In the genomic region with DNA sequence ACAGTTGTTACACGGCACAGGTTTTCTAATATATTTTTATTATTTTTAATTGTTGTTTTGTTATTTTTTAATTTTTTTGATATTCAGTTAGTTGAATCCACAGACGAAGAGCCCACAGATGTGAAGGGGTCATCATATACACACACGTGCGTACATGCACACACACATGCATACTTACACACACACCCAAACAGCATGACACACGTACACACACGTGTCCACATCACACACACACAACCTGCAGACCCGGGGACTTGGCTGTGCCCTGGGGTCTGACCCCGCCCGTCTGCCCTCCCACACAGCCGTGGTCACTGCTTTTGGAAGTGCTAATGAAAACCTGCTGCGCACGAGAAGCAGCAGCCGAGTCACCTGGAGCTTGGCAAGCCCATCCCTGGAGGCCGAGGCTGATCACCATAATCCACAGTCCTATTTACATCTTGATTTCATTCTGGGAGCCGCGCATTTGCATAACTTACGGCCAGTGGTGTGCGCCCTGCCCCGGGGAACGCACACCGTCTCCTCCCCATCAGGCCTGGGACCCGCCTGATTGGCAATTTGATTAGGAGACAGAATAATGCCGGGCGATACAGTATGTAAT, we compare ENCODE assay signal across 20 cellular contexts.
A peak's percentile ranks its signal among the peaks of the same experiment; 100 is the strongest.
DNase-seq lines count a peak whose midpoint lies in the region; ATAC-seq, FAIRE-seq and TF ChIP-seq lines count a peak whose summit lies in the region.
"Had no signal": no experiment of that assay in that cellular context is flagged by ENCODE, and none has a peak within 500 bp of the region (broad histone marks: within the 10 kb centered on the region; RNA-seq: fewer than 3 reads in every experiment).

No MANE protein-coding gene starts in this region.

- CTCF ChIA-PET in HepG2 (lab: Yijun Ruan, JAX; ENCODE audit: low intra/inter-chr PET ratio, low total read pairs) = no interaction called here

- in situ Hi-C loops in HepG2 (cut with HindIII; ENCODE audit: extremely low pct_ligation_motif_present, low pct_unique_long_range_greater_than_20kb) = no loop called here

- no peaks in the 10 kb centered on the region for H3K4me1 Mint-ChIP-seq in activated T-cell treated with anti-CD3 and anti-CD28 coated beads, Interleukin-2, amount 50 U/mL, for 24 hours (ENCODE audit: low read depth)

- H3K4me2 ChIP-seq in HepG2 (ENCODE audit: low read depth, low read length) = no peak overlapping the region
- H3K4me2 ChIP-seq: A549, SK-N-SH had no signal

- H3K9me3 ChIP-seq in HepG2 (ENCODE audit: low read length) (no peaks in the 10 kb centered on the region), right lobe of liver (no peaks in the 10 kb centered on the region)
- H3K9me3 ChIP-seq: A549, BE2C, SK-N-SH had no signal

- POLR2A ChIA-PET in HepG2 (lab: Yijun Ruan, JAX) = no interaction called here

- no peaks in the 10 kb centered on the region for H3K9me3 Mint-ChIP-seq in activated T-cell treated with anti-CD3 and anti-CD28 coated beads, Interleukin-2, amount 50 U/mL, for 24 hours

- H3K4me3 Mint-ChIP-seq in activated T-cell treated with anti-CD3 and anti-CD28 coated beads, Interleukin-2, amount 50 U/mL, for 24 hours = no peak overlapping the region

- TF ChIP-seq EP300 in HepG2 (IDR thresholded peaks at IDR 0.05; ENCODE audit: low read depth in 2 of 2, low read length in 2 of 2) (no peak), HepG2 (CRISPR knock-in tag; IDR thresholded peaks at IDR 0.05; ENCODE audit: borderline replicate concordance) (no peak)

- peaks cover 8 to 69% of the 10 kb centered on the region in 2 experiments for H3K27me3 ChIP-seq in HepG2 (ENCODE audit: control insufficient read depth in 1 of 2, insufficient read depth in 2 of 2, low read length in 2 of 2)
- no peaks in the 10 kb centered on the region for H3K27me3 ChIP-seq in right lobe of liver

- TF ChIP-seq RAD21 in HepG2 (CRISPR knock-in tag; IDR thresholded peaks at IDR 0.05) = no peak

- H3K9ac ChIP-seq in HepG2 (ENCODE audit: insufficient read depth, low read depth, low read length) = no peak overlapping the region
- H3K9ac ChIP-seq: SK-N-SH had no signal

- H2AFZ ChIP-seq in HepG2 (ENCODE audit: low read length) = no peak overlapping the region

- H3K27me3 Mint-ChIP-seq in activated T-cell treated with anti-CD3 and anti-CD28 coated beads, Interleukin-2, amount 50 U/mL, for 24 hours = peaks cover 6% of the 10 kb centered on the region

- no peaks in the 10 kb centered on the region for H3K79me2 ChIP-seq in HepG2 (ENCODE audit: insufficient read depth, low read length)

- DNase-seq in HepG2 (ENCODE audit: low spot score) = no peak
- no peak for DNase-seq in right lobe of liver
- peak; percentile 80 for DNase-seq in NCI-H526 treated with DMSO at 0.1 percent for 48 hours (lab: John Stamatoyannopoulos, UW)
- peak; percentile 74 for DNase-seq in mesenteric fat pad (ENCODE audit: low spot score)
- DNase-seq in activated T-cell treated with anti-CD3 and anti-CD28 coated beads, Interleukin-2, amount 50 U/mL, for 24 hours = no peak
- DNase-seq in NCI-H1417 (lab: John Stamatoyannopoulos, UW) = no peak
- DNase-seq in DMS79 treated with DMSO at 0.1 percent for 48 hours (lab: John Stamatoyannopoulos, UW) = no peak
- DNase-seq: BE2C; DMS79; GOT3; Kasumi-1; NCI-H1417 treated with DMSO at 0.1 percent for 48 hours; NCI-H187; NCI-H446 treated with DMSO at 0.1 percent for 48 hours; NK-92 treated with Interleukin-12 subunit alpha and Interleukin-12 subunit beta, amount 100 ng/mL, for 24 hours; SIG-M5; SK-N-SH had no signal

- H4K20me1 ChIP-seq in HepG2 (ENCODE audit: insufficient read depth, low read length) = 0 out of 2 replicates have a peak, but pooled peaks cover 3% of the 10 kb centered on the region

- TF ChIP-seq POLR2A in HepG2 (IDR thresholded peaks at IDR 0.05; ENCODE audit: insufficient read depth in 1 of 2, low read depth in 2 of 2, low read length in 2 of 2) (no peak), right lobe of liver (IDR thresholded peaks at IDR 0.05) (no peak)

- H3K4me1 ChIP-seq in HepG2 (ENCODE audit: insufficient read depth, low read length) = no peaks in the 10 kb centered on the region
- H3K4me1 ChIP-seq in right lobe of liver = no peaks in the 10 kb centered on the region
- H3K4me1 ChIP-seq: BE2C had no signal

- TF ChIP-seq CTCF in HepG2 (CRISPR knock-in tag; IDR thresholded peaks at IDR 0.05) = no peak
- no peak for TF ChIP-seq CTCF in right lobe of liver (IDR thresholded peaks at IDR 0.05)

- H3K4me3 ChIP-seq in HepG2 (replicated peaks in 1 of 3; ENCODE audit: insufficient read depth in 1 of 3, low read depth in 2 of 3, low read length in 3 of 3) = no peak overlapping the region
- H3K4me3 ChIP-seq in right lobe of liver = no peak overlapping the region
- H3K4me3 ChIP-seq: A549 had no signal

- 28% methylated on average over 24 of the region's 24 CpGs for WGBS in HepG2 (ENCODE audit: low lambda C conversion rate)
- WGBS in right lobe of liver (ENCODE audit: insufficient coverage, low coverage, low lambda C conversion rate, missing lambda C conversion rate) = 69% methylated on average over 23 of the region's 24 CpGs

- FAIRE-seq in HepG2 (lab: Jason Lieb, UNC) = no peak
- FAIRE-seq: A549, GM12891 had no signal

- ATAC-seq in HepG2 (no peak), right lobe of liver (no peak), HG03565 (IDR thresholded peaks at IDR 0.05; ENCODE audit: unreplicated experiment) (no peak)
- ATAC-seq: A549 had no signal

- H3K27ac Mint-ChIP-seq in activated T-cell treated with anti-CD3 and anti-CD28 coated beads, Interleukin-2, amount 50 U/mL, for 24 hours = no peak overlapping the region

- BruUV-seq in HepG2 (replicated peaks; lab: Mats Ljungman, UMichigan) = no TSS peak

- intact Hi-C loops in HepG2 (cut with micrococcal nuclease; ENCODE audit: unreplicated experiment) = no loop called here
- intact Hi-C loops in right lobe of liver (cut with DNase I) = no loop called here

- H3K27ac ChIP-seq in HepG2 (ENCODE audit: extremely low read length, insufficient read depth, low read length) = no peak overlapping the region
- H3K27ac ChIP-seq in right lobe of liver = no peak overlapping the region
- H3K27ac ChIP-seq: A549 had no signal

- no peaks in the 10 kb centered on the region for H3K36me3 Mint-ChIP-seq in activated T-cell treated with anti-CD3 and anti-CD28 coated beads, Interleukin-2, amount 50 U/mL, for 24 hours (ENCODE audit: low read depth)

- no peaks in the 10 kb centered on the region for H3K36me3 ChIP-seq in HepG2 (replicated peaks in 1 of 2; ENCODE audit: control insufficient read depth in 1 of 2, insufficient read depth in 2 of 2, low read length in 2 of 2)
- no peaks in the 10 kb centered on the region for H3K36me3 ChIP-seq in right lobe of liver
- H3K36me3 ChIP-seq: BE2C had no signal

TF ChIP-seq in HepG2, 621 proteins besides CTCF, POLR2A, EP300 and RAD21:
- TF ChIP-seq MIER3 (CRISPR knock-in tag; IDR thresholded peaks at IDR 0.05; ENCODE audit: borderline replicate concordance) = no peak
- TF ChIP-seq, protein P1, sequence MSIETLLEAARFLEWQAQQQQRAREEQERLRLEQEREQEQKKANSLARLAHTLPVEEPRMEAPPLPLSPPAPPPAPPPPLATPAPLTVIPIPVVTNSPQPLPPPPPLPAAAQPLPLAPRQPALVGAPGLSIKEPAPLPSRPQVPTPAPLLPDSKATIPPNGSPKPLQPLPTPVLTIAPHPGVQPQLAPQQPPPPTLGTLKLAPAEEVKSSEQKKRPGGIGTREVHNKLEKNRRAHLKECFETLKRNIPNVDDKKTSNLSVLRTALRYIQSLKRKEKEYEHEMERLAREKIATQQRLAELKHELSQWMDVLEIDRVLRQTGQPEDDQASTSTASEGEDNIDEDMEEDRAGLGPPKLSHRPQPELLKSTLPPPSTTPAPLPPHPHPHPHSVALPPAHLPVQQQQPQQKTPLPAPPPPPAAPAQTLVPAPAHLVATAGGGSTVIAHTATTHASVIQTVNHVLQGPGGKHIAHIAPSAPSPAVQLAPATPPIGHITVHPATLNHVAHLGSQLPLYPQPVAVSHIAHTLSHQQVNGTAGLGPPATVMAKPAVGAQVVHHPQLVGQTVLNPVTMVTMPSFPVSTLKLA (IDR thresholded peaks at IDR 0.05) = peak; percentile 78
- TF ChIP-seq, protein P2, sequence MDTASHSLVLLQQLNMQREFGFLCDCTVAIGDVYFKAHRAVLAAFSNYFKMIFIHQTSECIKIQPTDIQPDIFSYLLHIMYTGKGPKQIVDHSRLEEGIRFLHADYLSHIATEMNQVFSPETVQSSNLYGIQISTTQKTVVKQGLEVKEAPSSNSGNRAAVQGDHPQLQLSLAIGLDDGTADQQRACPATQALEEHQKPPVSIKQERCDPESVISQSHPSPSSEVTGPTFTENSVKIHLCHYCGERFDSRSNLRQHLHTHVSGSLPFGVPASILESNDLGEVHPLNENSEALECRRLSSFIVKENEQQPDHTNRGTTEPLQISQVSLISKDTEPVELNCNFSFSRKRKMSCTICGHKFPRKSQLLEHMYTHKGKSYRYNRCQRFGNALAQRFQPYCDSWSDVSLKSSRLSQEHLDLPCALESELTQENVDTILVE (CRISPR knock-in tag; IDR thresholded peaks at IDR 0.05) = no peak

Comparison
In these comparisons a context has a peak if more than half of its experiments do, and no peak if none do; other contexts are left out.
1. DNase-seq: peak in NCI-H526 treated with DMSO at 0.1 percent for 48 hours (single experiment) and mesenteric fat pad (single experiment); none in HepG2 (single experiment), right lobe of liver (0 of 3), activated T-cell treated with anti-CD3 and anti-CD28 coated beads, Interleukin-2, amount 50 U/mL, for 24 hours (single experiment), NCI-H1417 (0 of 3) and DMS79 treated with DMSO at 0.1 percent for 48 hours (single experiment).